ENCODE assay signal across 8 cellular contexts in the genomic region with DNA sequence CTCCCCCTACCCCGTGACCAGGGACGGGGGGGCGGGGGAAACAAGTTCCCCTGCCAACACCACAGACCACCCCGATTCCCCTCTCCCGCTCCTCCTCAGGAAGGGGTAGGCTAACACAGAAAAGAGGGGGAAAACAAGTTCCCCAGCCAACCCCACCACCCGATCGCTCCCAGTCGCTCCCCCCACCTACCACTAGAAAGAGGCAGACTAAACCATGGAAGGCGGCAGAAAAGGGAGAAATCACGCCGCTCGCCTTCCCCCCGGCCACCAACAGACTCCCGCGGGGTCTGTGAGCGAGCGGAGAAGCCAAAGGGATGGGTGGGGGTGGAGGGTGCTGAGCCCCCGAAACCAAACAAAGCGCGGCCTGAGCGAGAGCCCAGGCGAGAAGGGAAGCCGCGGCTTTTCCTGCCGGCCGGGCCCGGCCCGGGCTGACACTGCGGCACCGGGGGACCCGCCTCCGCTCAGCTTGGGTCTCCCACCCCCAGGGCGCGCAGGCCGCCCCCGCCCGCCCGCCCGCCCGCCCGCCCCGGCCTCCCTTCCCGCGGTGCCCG. TPM values are rescaled to one million over a fixed set of nuclear protein-coding genes. Genes with fewer than 3 reads are reported as not detected.
DNase-seq lines count a peak whose midpoint lies in the region; ATAC-seq and TF ChIP-seq lines count a peak whose summit lies in the region.

No MANE protein-coding gene starts in this region.

- H3K27ac ChIP-seq in GM23338 (ENCODE audit: low read depth) = no peak overlapping the region
- peak overlapping the region; percentile 79 for H3K27ac ChIP-seq in SJCRH30

- peaks cover 9% of the 10 kb centered on the region for H3K4me1 ChIP-seq in GM23338 (ENCODE audit: insufficient read depth)
- peaks cover 9% of the 10 kb centered on the region for H3K4me1 ChIP-seq in SJCRH30

- H3K27me3 ChIP-seq in GM23338 (ENCODE audit: insufficient read depth) (no peaks in the 10 kb centered on the region), SJCRH30 (no peaks in the 10 kb centered on the region)

- H2AFZ ChIP-seq in GM23338 = no peak overlapping the region

- H3K27ac Mint-ChIP-seq in GM23338 = peak overlapping the region; percentile 96
- H3K27ac Mint-ChIP-seq in brain = peak overlapping the region; percentile 98 to 100 (median 99)

- H3K4me1 Mint-ChIP-seq in GM23338 = peaks cover 20% of the 10 kb centered on the region
- H3K4me1 Mint-ChIP-seq in brain = peaks cover 44% of the 10 kb centered on the region

- ATAC-seq in GM23338 (peak; percentile 9), GM19467 (IDR thresholded peaks at IDR 0.05; ENCODE audit: unreplicated experiment) (no peak)

- H3K9me3 Mint-ChIP-seq in GM23338 (no peaks in the 10 kb centered on the region), brain (no peaks in the 10 kb centered on the region)

- H3K36me3 Mint-ChIP-seq in GM23338 (ENCODE audit: low read depth) (no peaks in the 10 kb centered on the region; the same call in 2 of the 3 replicates), brain (peaks cover 12% of the 10 kb centered on the region)

- peak; percentile 22 for DNase-seq in EH (ENCODE audit: low read depth)
- peak; percentile 56 for DNase-seq in GM23338 (ENCODE audit: low spot score)
- DNase-seq in SJCRH30 = peak; percentile 54 to 62
- peak; percentile 24 for DNase-seq in iris pigment epithelial cell (ENCODE audit: low read depth)
- DNase-seq in stimulated activated CD4-positive, alpha-beta T cell treated with anti-CD3 and anti-CD28 coated beads, Interleukin-1b, Interleukin-23, amount 100 ng/mL, for 48 hours = peak; percentile 16
- DNase-seq in dedifferentiated amniotic fluid mesenchymal stem cell (ENCODE audit: extremely low spot score) = no peak

- no peaks in the 10 kb centered on the region for H3K9me3 ChIP-seq in SJCRH30 (replicated peaks)

- H3F3A ChIP-seq in GM23338 (replicated peaks; ENCODE audit: low read depth) = no peaks in the 10 kb centered on the region

- H3K4me2 ChIP-seq in GM23338 = peak overlapping the region; percentile 93

- peaks cover 15% of the 10 kb centered on the region for H3K27me3 Mint-ChIP-seq in GM23338 (ENCODE audit: insufficient read depth, low read depth, poor library complexity)
- H3K27me3 Mint-ChIP-seq in brain = peaks cover 16% of the 10 kb centered on the region

- H4K20me1 ChIP-seq in GM23338 (replicated peaks; ENCODE audit: insufficient read depth) = peaks cover 26% of the 10 kb centered on the region

- TF ChIP-seq CTCF in GM23338 (conservative IDR thresholded peaks at IDR 0.05; ENCODE audit: low read depth in 2 of 2) = no peak
- TF ChIP-seq CTCF in brain (conservative IDR thresholded peaks at IDR 0.05) = no peak

- H3K4me3 Mint-ChIP-seq in GM23338 (peak overlapping the region; percentile 99), brain (peak overlapping the region; percentile 95 to 100 (median 97))

- no peaks in the 10 kb centered on the region for H3K9me2 ChIP-seq in GM23338 (ENCODE audit: insufficient read depth)

- H3K79me2 ChIP-seq in GM23338 (replicated peaks; ENCODE audit: insufficient read depth) = peaks cover 49% of the 10 kb centered on the region

- H3K4me3 ChIP-seq in GM23338 (peak overlapping the region; percentile 83), SJCRH30 (peak overlapping the region; percentile 97)

- no peaks in the 10 kb centered on the region for H3K36me3 ChIP-seq in GM23338 (ENCODE audit: insufficient read depth)
- 0 out of 2 replicates have a peak, but pooled peaks cover 4% of the 10 kb centered on the region for H3K36me3 ChIP-seq in SJCRH30

TF ChIP-seq in GM23338, 12 proteins besides CTCF, POLR2A, EP300 and RAD21:
- TF ChIP-seq EZH2 (IDR thresholded peaks at IDR 0.05; ENCODE audit: low read depth, unreplicated experiment) (no peak), STAT1 (IDR thresholded peaks at IDR 0.05; ENCODE audit: unreplicated experiment) (no peak), CREB1 (CRISPR knock-in tag; IDR thresholded peaks at IDR 0.05; ENCODE audit: low read depth) (no peak)
- TF ChIP-seq, protein P1, sequence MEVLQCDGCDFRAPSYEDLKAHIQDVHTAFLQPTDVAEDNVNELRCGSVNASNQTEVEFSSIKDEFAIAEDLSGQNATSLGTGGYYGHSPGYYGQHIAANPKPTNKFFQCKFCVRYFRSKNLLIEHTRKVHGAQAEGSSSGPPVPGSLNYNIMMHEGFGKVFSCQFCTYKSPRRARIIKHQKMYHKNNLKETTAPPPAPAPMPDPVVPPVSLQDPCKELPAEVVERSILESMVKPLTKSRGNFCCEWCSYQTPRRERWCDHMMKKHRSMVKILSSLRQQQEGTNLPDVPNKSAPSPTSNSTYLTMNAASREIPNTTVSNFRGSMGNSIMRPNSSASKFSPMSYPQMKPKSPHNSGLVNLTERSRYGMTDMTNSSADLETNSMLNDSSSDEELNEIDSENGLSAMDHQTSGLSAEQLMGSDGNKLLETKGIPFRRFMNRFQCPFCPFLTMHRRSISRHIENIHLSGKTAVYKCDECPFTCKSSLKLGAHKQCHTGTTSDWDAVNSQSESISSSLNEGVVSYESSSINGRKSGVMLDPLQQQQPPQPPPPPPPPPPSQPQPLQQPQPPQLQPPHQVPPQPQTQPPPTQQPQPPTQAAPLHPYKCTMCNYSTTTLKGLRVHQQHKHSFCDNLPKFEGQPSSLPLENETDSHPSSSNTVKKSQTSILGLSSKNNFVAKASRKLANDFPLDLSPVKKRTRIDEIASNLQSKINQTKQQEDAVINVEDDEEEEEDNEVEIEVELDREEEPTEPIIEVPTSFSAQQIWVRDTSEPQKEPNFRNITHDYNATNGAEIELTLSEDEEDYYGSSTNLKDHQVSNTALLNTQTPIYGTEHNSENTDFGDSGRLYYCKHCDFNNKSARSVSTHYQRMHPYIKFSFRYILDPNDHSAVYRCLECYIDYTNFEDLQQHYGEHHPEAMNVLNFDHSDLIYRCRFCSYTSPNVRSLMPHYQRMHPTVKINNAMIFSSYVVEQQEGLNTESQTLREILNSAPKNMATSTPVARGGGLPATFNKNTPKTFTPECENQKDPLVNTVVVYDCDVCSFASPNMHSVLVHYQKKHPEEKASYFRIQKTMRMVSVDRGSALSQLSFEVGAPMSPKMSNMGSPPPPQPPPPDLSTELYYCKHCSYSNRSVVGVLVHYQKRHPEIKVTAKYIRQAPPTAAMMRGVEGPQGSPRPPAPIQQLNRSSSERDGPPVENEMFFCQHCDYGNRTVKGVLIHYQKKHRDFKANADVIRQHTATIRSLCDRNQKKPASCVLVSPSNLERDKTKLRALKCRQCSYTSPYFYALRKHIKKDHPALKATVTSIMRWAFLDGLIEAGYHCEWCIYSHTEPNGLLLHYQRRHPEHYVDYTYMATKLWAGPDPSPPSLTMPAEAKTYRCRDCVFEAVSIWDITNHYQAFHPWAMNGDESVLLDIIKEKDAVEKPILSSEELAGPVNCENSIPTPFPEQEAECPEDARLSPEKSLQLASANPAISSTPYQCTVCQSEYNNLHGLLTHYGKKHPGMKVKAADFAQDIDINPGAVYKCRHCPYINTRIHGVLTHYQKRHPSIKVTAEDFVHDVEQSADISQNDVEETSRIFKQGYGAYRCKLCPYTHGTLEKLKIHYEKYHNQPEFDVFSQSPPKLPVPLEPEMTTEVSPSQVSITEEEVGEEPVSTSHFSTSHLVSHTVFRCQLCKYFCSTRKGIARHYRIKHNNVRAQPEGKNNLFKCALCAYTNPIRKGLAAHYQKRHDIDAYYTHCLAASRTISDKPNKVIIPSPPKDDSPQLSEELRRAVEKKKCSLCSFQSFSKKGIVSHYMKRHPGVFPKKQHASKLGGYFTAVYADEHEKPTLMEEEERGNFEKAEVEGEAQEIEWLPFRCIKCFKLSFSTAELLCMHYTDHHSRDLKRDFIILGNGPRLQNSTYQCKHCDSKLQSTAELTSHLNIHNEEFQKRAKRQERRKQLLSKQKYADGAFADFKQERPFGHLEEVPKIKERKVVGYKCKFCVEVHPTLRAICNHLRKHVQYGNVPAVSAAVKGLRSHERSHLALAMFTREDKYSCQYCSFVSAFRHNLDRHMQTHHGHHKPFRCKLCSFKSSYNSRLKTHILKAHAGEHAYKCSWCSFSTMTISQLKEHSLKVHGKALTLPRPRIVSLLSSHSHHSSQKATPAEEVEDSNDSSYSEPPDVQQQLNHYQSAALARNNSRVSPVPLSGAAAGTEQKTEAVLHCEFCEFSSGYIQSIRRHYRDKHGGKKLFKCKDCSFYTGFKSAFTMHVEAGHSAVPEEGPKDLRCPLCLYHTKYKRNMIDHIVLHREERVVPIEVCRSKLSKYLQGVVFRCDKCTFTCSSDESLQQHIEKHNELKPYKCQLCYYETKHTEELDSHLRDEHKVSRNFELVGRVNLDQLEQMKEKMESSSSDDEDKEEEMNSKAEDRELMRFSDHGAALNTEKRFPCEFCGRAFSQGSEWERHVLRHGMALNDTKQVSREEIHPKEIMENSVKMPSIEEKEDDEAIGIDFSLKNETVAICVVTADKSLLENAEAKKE (CRISPR knock-in tag; IDR thresholded peaks at IDR 0.05) = no peak

RNA-seq across cellular contexts. Expression of a gene that starts 1.3 kb away (rescaled TPM):
- total RNA-seq in GM23338 (2014; rRNA removed; shearing (Covaris generic)) = 52.7 and 53.1 TPM in 2 replicates
- polyA plus RNA-seq in GM23338 (2016; fragmentation: Nextera tagmentation; extraction: Ambion mirVana) = 18.8 and 21.5 TPM in 2 replicates
- total RNA-seq in SJCRH30 (2014; rRNA removed; shearing (Covaris generic)) = 43.0 and 48.2 TPM in 2 replicates
- 30.1 TPM for polyA plus RNA-seq in brain (ENCODE audit: insufficient read depth, low read depth, low replicate concordance)
